ENCODE assay signal across 24 cellular contexts in genomic region chr7:111753968-111754367, GRCh38.
DNase-seq lines count a peak whose midpoint lies in the region; ATAC-seq and TF ChIP-seq lines count a peak whose summit lies in the region.
"Had no signal": no experiment of that assay in that cellular context is flagged by ENCODE, and none has a peak within 500 bp of the region (broad histone marks: within the 10 kb centered on the region; RNA-seq: fewer than 3 reads in every experiment).

No MANE protein-coding gene starts in this region.

- H2BK12ac ChIP-seq in mesenchymal stem cell (ENCODE audit: low read length in 2 of 2), result no peak overlapping the region

- no peak for ATAC-seq in GM19023 (IDR thresholded peaks at IDR 0.05; ENCODE audit: unreplicated experiment)
- ATAC-seq in GM21447 (IDR thresholded peaks at IDR 0.05; ENCODE audit: unreplicated experiment), result no peak
- ATAC-seq: naive thymus-derived CD8-positive, alpha-beta T cell had no signal

- H3K4me1 Mint-ChIP-seq in Calu3 (ENCODE audit: low read depth, unreplicated experiment), result no peaks in the 10 kb centered on the region

- H3K4ac ChIP-seq in mesenchymal stem cell (ENCODE audit: low read depth in 1 of 2, low read length in 2 of 2), result no peak overlapping the region

- no peak overlapping the region for H4K91ac ChIP-seq in mesenchymal stem cell (ENCODE audit: low read length)

- peak overlapping the region in 58 of 59 donors; percentile 40 to 97 (median 90) for H3K27ac ChIP-seq in dorsolateral prefrontal cortex
- H3K27ac ChIP-seq in mesenchymal stem cell (ENCODE audit: low read length, poor library complexity, severe bottlenecking), result peak overlapping the region; percentile 37
- H3K27ac ChIP-seq: C4-2B, esophagus muscularis mucosa, pancreas, suprapubic skin, vagina had no signal

- H3K27me3 Mint-ChIP-seq in Calu3 (ENCODE audit: unreplicated experiment), result peaks cover 14% of the 10 kb centered on the region

- H2AK5ac ChIP-seq in mesenchymal stem cell (ENCODE audit: low read length, severe bottlenecking), result no peak overlapping the region

- peaks cover 3% of the 10 kb centered on the region for H3K79me1 ChIP-seq in mesenchymal stem cell (replicated peaks; ENCODE audit: low read length, poor library complexity, severe bottlenecking)

- H3K9me3 Mint-ChIP-seq in Calu3 (ENCODE audit: low read depth, unreplicated experiment), result no peaks in the 10 kb centered on the region
- H3K9me3 Mint-ChIP-seq: naive thymus-derived CD8-positive, alpha-beta T cell had no signal

- H3K18ac ChIP-seq in mesenchymal stem cell (ENCODE audit: low read depth in 1 of 2, low read length in 2 of 2), result no peak overlapping the region

- no peak overlapping the region for H2AFZ ChIP-seq in mesenchymal stem cell (ENCODE audit: low read depth, low read length)

- no peak overlapping the region for H3K9ac ChIP-seq in mesenchymal stem cell (ENCODE audit: low read length)

- H2BK5ac ChIP-seq in mesenchymal stem cell (ENCODE audit: low read depth, low read length, poor library complexity, severe bottlenecking), result no peak overlapping the region

- H3K14ac ChIP-seq in mesenchymal stem cell (ENCODE audit: low read length in 2 of 2), result no peak overlapping the region

- H3K27me3 ChIP-seq in dorsolateral prefrontal cortex (no peaks in the 10 kb centered on the region), mesenchymal stem cell (ENCODE audit: control insufficient read depth in 1 of 2, insufficient read depth in 1 of 2, low read length in 2 of 2) (no peaks in the 10 kb centered on the region)
- H3K27me3 ChIP-seq: esophagus muscularis mucosa, pancreas, suprapubic skin, vagina had no signal

- intact Hi-C loops in dorsolateral prefrontal cortex (cut with DNase I), result loop anchor here (5.0 to 10.0 kb wide), 4 partner anchors 103 to 698 kb away; partner anchors contain the start of genes DOCK4 (in 2 of the 2), ZNF277 (in 2 of the 2) and IFRD1 (in 1 of the 2)
- intact Hi-C loops in Calu3 (cut with micrococcal nuclease; ENCODE audit: unreplicated experiment), result no loop called here

- no peak overlapping the region for H2BK15ac ChIP-seq in mesenchymal stem cell (ENCODE audit: low read depth, poor library complexity, severe bottlenecking)

- no peak for TF ChIP-seq CTCF in dorsolateral prefrontal cortex (IDR thresholded peaks at IDR 0.05 in 54 of 56, conservative IDR thresholded peaks at IDR 0.05 in 2 of 56; ENCODE audit: low read depth in 1 of 56, partially characterized antibody in 56 of 56)
- TF ChIP-seq CTCF in Calu3 (IDR thresholded peaks at IDR 0.05; ENCODE audit: unreplicated experiment), result no peak

- H3K36me3 Mint-ChIP-seq in Calu3 (ENCODE audit: insufficient read depth, unreplicated experiment), result no peaks in the 10 kb centered on the region
- H3K36me3 Mint-ChIP-seq: naive thymus-derived CD8-positive, alpha-beta T cell had no signal

- no peak overlapping the region for H2BK120ac ChIP-seq in mesenchymal stem cell (ENCODE audit: low read depth, low read length)

- peaks cover 7% of the 10 kb centered on the region for H3K4me1 ChIP-seq in mesenchymal stem cell (ENCODE audit: control insufficient read depth, insufficient read depth, low read depth, low read length)
- H3K4me1 ChIP-seq: esophagus muscularis mucosa, HAP-1, pancreas, suprapubic skin, vagina had no signal

- BruUV-seq in Calu3 (replicated peaks; lab: Mats Ljungman, UMichigan), result no TSS peak

- H3K4me3 Mint-ChIP-seq in Calu3 (ENCODE audit: low read depth, unreplicated experiment), result no peak overlapping the region
- H3K4me3 Mint-ChIP-seq: naive thymus-derived CD8-positive, alpha-beta T cell had no signal

- H3K27ac Mint-ChIP-seq in Calu3 (ENCODE audit: unreplicated experiment), result no peak overlapping the region
- H3K27ac Mint-ChIP-seq: naive thymus-derived CD8-positive, alpha-beta T cell had no signal

- H3K23ac ChIP-seq in mesenchymal stem cell (ENCODE audit: low read length in 2 of 2), result no peak overlapping the region

- H3K9me3 ChIP-seq in mesenchymal stem cell (ENCODE audit: control insufficient read depth, low read length), result no peaks in the 10 kb centered on the region
- H3K9me3 ChIP-seq: esophagus muscularis mucosa, HAP-1, pancreas, suprapubic skin, vagina had no signal

- peaks cover 9% of the 10 kb centered on the region in 2 experiments for H3K36me3 ChIP-seq in mesenchymal stem cell (ENCODE audit: control insufficient read depth in 1 of 2, insufficient read depth in 2 of 2, low read depth in 1 of 2, low read length in 2 of 2)
- H3K36me3 ChIP-seq: HAP-1, pancreas, suprapubic skin, vagina had no signal

- H3K4me2 ChIP-seq in mesenchymal stem cell (ENCODE audit: low read length, poor library complexity, severe bottlenecking), result no peak overlapping the region

- CTCF ChIA-PET in Calu3 (lab: Charles Lee), result interaction anchor here (0.6 kb wide), 1 partner anchor 8 kb away, joined by 3 read pairs; no protein-coding TSS in a partner anchor

- H3K4me3 ChIP-seq in dorsolateral prefrontal cortex, result no peak overlapping the region
- no peak overlapping the region for H3K4me3 ChIP-seq in mesenchymal stem cell (ENCODE audit: insufficient read depth in 1 of 2, low read depth in 1 of 2, low read length in 2 of 2)
- H3K4me3 ChIP-seq: esophagus muscularis mucosa, HAP-1, pancreas, suprapubic skin, vagina had no signal

- WGBS in mesenchymal stem cell, result 95% methylated on average over 2 of the region's 3 CpGs

- no peak overlapping the region for H4K8ac ChIP-seq in mesenchymal stem cell (ENCODE audit: low read length)

- peak; percentile 62 for DNase-seq in Ammon's horn (ENCODE audit: low spot score)
- DNase-seq in M059J (ENCODE audit: low read depth), result peak; percentile 20
- no peak for DNase-seq in dorsolateral prefrontal cortex
- DNase-seq in mesenchymal stem cell, result no peak
- DNase-seq in T-helper 2 cell, result no peak
- no peak for DNase-seq in Calu3
- DNase-seq: activated CD4-positive, alpha-beta T cell treated with anti-CD3 and anti-CD28 coated beads for 1 hour; activated T-cell treated with anti-CD3 and anti-CD28 coated beads, Interleukin-2, amount 50 U/mL, for 1 hour; cerebellar nuclear complex; effector CD8-positive, alpha-beta T cell; KG1; kidney glomerular epithelial cell; naive thymus-derived CD8-positive, alpha-beta T cell; NCI-H146; NCI-H526 treated with DMSO at 0.1 percent for 48 hours; pancreas; SW 1271 had no signal

Comparison
In these comparisons a context has a peak if more than half of its experiments do, and no peak if none do; other contexts are left out.
1. DNase-seq: peak in Ammon's horn (single experiment) and M059J (single experiment); none in dorsolateral prefrontal cortex (0 of 10), mesenchymal stem cell (single experiment), T-helper 2 cell (0 of 5) and Calu3 (single experiment).